ENCODE assay signal across 8 cellular contexts in the genomic region with DNA sequence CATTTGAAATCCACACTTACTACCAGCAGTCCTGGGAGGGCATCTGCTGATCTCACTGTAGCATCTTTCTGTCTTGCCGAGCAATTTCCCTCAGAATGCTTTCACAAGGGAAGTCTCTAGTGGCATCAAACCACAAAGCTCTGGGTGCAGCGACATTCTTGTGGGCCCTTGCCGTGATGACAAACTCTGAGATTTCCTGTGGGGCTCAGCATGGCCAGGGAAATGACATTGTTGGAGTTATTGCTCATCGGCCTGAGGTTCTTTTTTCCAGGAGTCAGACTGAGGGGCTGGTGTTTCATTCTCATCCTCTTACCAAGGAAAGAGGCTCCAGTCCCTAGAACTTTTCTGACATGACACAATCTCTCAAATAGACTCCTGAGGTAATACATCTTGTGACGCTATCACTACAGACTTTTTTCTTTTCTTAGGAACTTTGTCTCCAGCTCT. TPM values are rescaled to one million over a fixed set of nuclear protein-coding genes. Genes with fewer than 3 reads are reported as not detected.
DNase-seq lines count a peak whose midpoint lies in the region; ATAC-seq lines count a peak whose summit lies in the region.

No MANE protein-coding gene starts in this region.

- H3K9me3 Mint-ChIP-seq in stimulated activated naive CD8-positive, alpha-beta T cell treated with anti-CD3 and anti-CD28 coated beads, Interleukin-15, amount 100 ng/mL, for 72 hours: no peaks in the 10 kb centered on the region

- peaks cover 36% of the 10 kb centered on the region for H3K4me1 Mint-ChIP-seq in stimulated activated naive CD8-positive, alpha-beta T cell treated with anti-CD3 and anti-CD28 coated beads, Interleukin-15, amount 100 ng/mL, for 72 hours

- ATAC-seq in HG02588 (IDR thresholded peaks at IDR 0.05; ENCODE audit: unreplicated experiment): peak; percentile 73
- ATAC-seq in stimulated activated naive CD8-positive, alpha-beta T cell treated with anti-CD3 and anti-CD28 coated beads, Interleukin-15, amount 100 ng/mL, for 72 hours: peak; percentile 96

- no peaks in the 10 kb centered on the region for H3K27me3 Mint-ChIP-seq in stimulated activated naive CD8-positive, alpha-beta T cell treated with anti-CD3 and anti-CD28 coated beads, Interleukin-15, amount 100 ng/mL, for 72 hours

- intact Hi-C loops in posterior cingulate gyrus (cut with DNase I): no loop called here

- no peak overlapping the region for H3K27ac Mint-ChIP-seq in stimulated activated naive CD8-positive, alpha-beta T cell treated with anti-CD3 and anti-CD28 coated beads, Interleukin-15, amount 100 ng/mL, for 72 hours

- H3K4me3 Mint-ChIP-seq in stimulated activated naive CD8-positive, alpha-beta T cell treated with anti-CD3 and anti-CD28 coated beads, Interleukin-15, amount 100 ng/mL, for 72 hours: peak overlapping the region in 1 of 2 donors; percentile 52

- DNase-seq in EH (ENCODE audit: low read depth) (peak; percentile 100), RPMI7951 (ENCODE audit: low read depth) (peak; percentile 97), lung microvascular endothelial cell (ENCODE audit: low read depth in 2 of 2) (peak; percentile 32 to 97), posterior cingulate gyrus (no peak), DMS53 (lab: John Stamatoyannopoulos, UW) (no peak)
- DNase-seq in activated naive CD4-positive, alpha-beta T cell treated with Interleukin-2 at 50 U/mL for 16 hours: peak; percentile 76
- DNase-seq in stimulated activated naive CD8-positive, alpha-beta T cell treated with anti-CD3 and anti-CD28 coated beads, Interleukin-15, amount 100 ng/mL, for 72 hours: peak; percentile 52 to 85

RNA-seq across cellular contexts. Expression of a gene that starts 51.4 kb away (rescaled TPM):
- 86.1 and 114 TPM in 2 replicates for total RNA-seq in RPMI7951 (2014; rRNA removed; shearing (Covaris generic))
- total RNA-seq in lung microvascular endothelial cell: 61.9 and 64.7 TPM in 2 replicates

Comparison
In these comparisons a context has a peak if more than half of its experiments do, and no peak if none do; other contexts are left out.
1. DNase-seq: peak in EH (single experiment), RPMI7951 (single experiment), activated naive CD4-positive, alpha-beta T cell treated with Interleukin-2 at 50 U/mL for 16 hours (single experiment), lung microvascular endothelial cell (2 of 2) and stimulated activated naive CD8-positive, alpha-beta T cell treated with anti-CD3 and anti-CD28 coated beads, Interleukin-15, amount 100 ng/mL, for 72 hours (2 of 2); none in posterior cingulate gyrus (0 of 10) and DMS53 (single experiment).